ENCODE assay signal across 17 cellular contexts in the genomic region with DNA sequence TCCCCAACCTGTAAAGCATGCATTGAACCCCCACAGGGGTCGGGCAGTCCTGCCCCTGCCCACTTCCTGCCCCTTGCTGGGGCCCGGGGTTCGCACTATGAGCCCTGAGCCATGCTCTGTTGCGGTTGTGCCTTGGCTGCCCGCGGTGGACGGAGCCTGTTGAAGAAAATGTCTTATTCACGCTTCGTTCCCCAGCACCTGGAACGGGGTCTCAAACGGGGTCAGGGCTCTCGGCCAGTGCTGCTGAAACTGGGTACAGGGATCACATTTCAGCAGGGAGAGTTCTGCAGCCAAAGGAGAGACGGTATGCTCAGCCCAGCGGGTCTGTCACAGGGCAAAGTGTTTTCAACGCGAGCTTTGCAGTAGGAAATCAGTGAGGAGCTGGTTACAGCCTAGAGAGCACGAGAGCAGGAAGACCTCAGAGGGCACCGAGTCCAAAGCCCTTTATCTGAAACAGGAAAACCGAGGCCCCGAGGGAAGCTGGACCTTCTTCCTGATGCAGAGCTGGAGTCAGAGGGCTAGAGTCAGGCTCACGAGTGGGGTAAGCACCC. TPM values are rescaled to one million over a fixed set of nuclear protein-coding genes. Genes with fewer than 3 reads are reported as not detected.
DNase-seq lines count a peak whose midpoint lies in the region; ATAC-seq, FAIRE-seq and TF ChIP-seq lines count a peak whose summit lies in the region.
"Had no signal": no experiment of that assay in that cellular context is flagged by ENCODE, and none has a peak within 500 bp of the region (broad histone marks: within the 10 kb centered on the region; RNA-seq: fewer than 3 reads in every experiment).

No MANE protein-coding gene starts in this region.

- TF ChIP-seq CTCF in bronchial epithelial cell (IDR thresholded peaks at IDR 0.05; ENCODE audit: insufficient read depth, low read length, severe bottlenecking) (no peak), mesothelial cell of epicardium (IDR thresholded peaks at IDR 0.05; ENCODE audit: unreplicated experiment) (no peak)

- peaks cover 12% of the 10 kb centered on the region for H3K4me1 Mint-ChIP-seq in activated CD8-positive, alpha-beta memory T cell treated with anti-CD3 and anti-CD28 coated beads, Interleukin-2, amount 10 ng/mL, durations not matched to agents 7 days and 5 days
- peaks cover 31 to 32% of the 10 kb centered on the region in 2 donors for H3K4me1 Mint-ChIP-seq in immature natural killer cell
- H3K4me1 Mint-ChIP-seq in mesothelial cell of epicardium, result peaks cover 14% of the 10 kb centered on the region

- peak; percentile 7 for FAIRE-seq in bronchial epithelial cell (lab: Jason Lieb, UNC)
- FAIRE-seq: A549 had no signal

- H3K9me3 Mint-ChIP-seq in activated CD8-positive, alpha-beta memory T cell treated with anti-CD3 and anti-CD28 coated beads, Interleukin-2, amount 10 ng/mL, durations not matched to agents 7 days and 5 days (ENCODE audit: low read depth), result no peaks in the 10 kb centered on the region
- H3K9me3 Mint-ChIP-seq in immature natural killer cell, result peaks cover 0 to 3% (median 0%) of the 10 kb centered on the region in 6 donors
- peaks cover 4% of the 10 kb centered on the region for H3K9me3 Mint-ChIP-seq in mesothelial cell of epicardium

- DNase-seq in activated CD8-positive, alpha-beta memory T cell treated with anti-CD3 and anti-CD28 coated beads, Interleukin-2, amount 10 ng/mL, durations not matched to agents 7 days and 5 days, result no peak
- no peak for DNase-seq in activated CD8-positive, alpha-beta memory T cell treated with anti-CD3 and anti-CD28 coated beads, Interleukin-2, amount 50 U/mL, for 4 hours
- DNase-seq in bronchial epithelial cell (ENCODE audit: low read depth) (no peak), immature natural killer cell (no peak), sciatic nerve (ENCODE audit: low spot score) (no peak), NCI-H69 (lab: John Stamatoyannopoulos, UW) (no peak), mesothelial cell of epicardium (ENCODE audit: low spot score in 2 of 2, unreplicated experiment in 2 of 2) (no peak)
- no peak for DNase-seq in NK-92 treated with Interleukin-12 subunit alpha and Interleukin-12 subunit beta, amount 100 ng/mL, for 24 hours (lab: John Stamatoyannopoulos, UW)
- DNase-seq: activated CD4-positive, alpha-beta T cell treated with anti-CD3 and anti-CD28 coated beads for 36 hours; activated effector memory CD4-positive, alpha-beta T cell treated with anti-CD3 and anti-CD28 coated beads, Interleukin-2, amount 50 U/mL, for 16 hours; DMS153; NCI-H1436 treated with DMSO at 0.1 percent for 48 hours; NCI-H774 had no signal

- CTCF ChIA-PET in activated CD8-positive, alpha-beta memory T cell treated with anti-CD3 and anti-CD28 coated beads, Interleukin-2, amount 10 ng/mL, durations not matched to agents 7 days and 5 days (lab: Charles Lee), result interaction anchor here (1.1 to 8.5 kb wide), 6 partner anchors 46 to 225 kb away, joined by 3 to 170 read pairs (median 6); a partner anchor contains a TSS

- H3K4me3 Mint-ChIP-seq in activated CD8-positive, alpha-beta memory T cell treated with anti-CD3 and anti-CD28 coated beads, Interleukin-2, amount 10 ng/mL, durations not matched to agents 7 days and 5 days, result no peak overlapping the region
- H3K4me3 Mint-ChIP-seq in immature natural killer cell (peak overlapping the region; percentile 40 to 84 (median 72)), mesothelial cell of epicardium (no peak overlapping the region)
- H3K4me3 Mint-ChIP-seq: activated CD4-positive, alpha-beta T cell treated with anti-CD3 and anti-CD28 coated beads for 36 hours had no signal

- intact Hi-C loops in sciatic nerve (cut with DNase I), result loop anchor here (5.0 kb wide), 1 partner anchor 179 kb away; no protein-coding TSS in a partner anchor

- H3K36me3 ChIP-seq in bronchial epithelial cell (ENCODE audit: control insufficient read depth, insufficient read depth, low read length), result no peaks in the 10 kb centered on the region
- H3K36me3 ChIP-seq: HAP-1 had no signal

- peaks cover 3% of the 10 kb centered on the region for H3K27me3 ChIP-seq in bronchial epithelial cell (ENCODE audit: control insufficient read depth, insufficient read depth, low read length)
- H3K27me3 ChIP-seq: tibial nerve had no signal

- H3K27ac Mint-ChIP-seq in activated CD8-positive, alpha-beta memory T cell treated with anti-CD3 and anti-CD28 coated beads, Interleukin-2, amount 10 ng/mL, durations not matched to agents 7 days and 5 days, result peak overlapping the region; percentile 3
- peak overlapping the region in 3 of 6 donors; percentile 38 to 73 (median 46) for H3K27ac Mint-ChIP-seq in immature natural killer cell
- H3K27ac Mint-ChIP-seq in mesothelial cell of epicardium, result no peak overlapping the region
- H3K27ac Mint-ChIP-seq: activated CD4-positive, alpha-beta T cell treated with anti-CD3 and anti-CD28 coated beads for 36 hours had no signal

- no peaks in the 10 kb centered on the region for H3K27me3 Mint-ChIP-seq in activated CD8-positive, alpha-beta memory T cell treated with anti-CD3 and anti-CD28 coated beads, Interleukin-2, amount 10 ng/mL, durations not matched to agents 7 days and 5 days
- peaks cover 0 to 3% (median 0%) of the 10 kb centered on the region in 3 donors for H3K27me3 Mint-ChIP-seq in immature natural killer cell (ENCODE audit: low read depth in 3 of 3)
- no peaks in the 10 kb centered on the region for H3K27me3 Mint-ChIP-seq in mesothelial cell of epicardium (ENCODE audit: low read depth)
- H3K27me3 Mint-ChIP-seq: activated CD4-positive, alpha-beta T cell treated with anti-CD3 and anti-CD28 coated beads for 36 hours had no signal

- H3K4me3 ChIP-seq in bronchial epithelial cell (ENCODE audit: low read depth, low read length), result no peak overlapping the region
- H3K4me3 ChIP-seq: A549, HAP-1, SK-N-MC, tibial nerve had no signal

- no peak for ATAC-seq in activated CD8-positive, alpha-beta memory T cell treated with anti-CD3 and anti-CD28 coated beads, Interleukin-2, amount 10 ng/mL, durations not matched to agents 7 days and 5 days
- ATAC-seq in sciatic nerve, result peak; percentile 61
- ATAC-seq: activated CD4-positive, alpha-beta T cell treated with anti-CD3 and anti-CD28 coated beads for 36 hours had no signal

- no peaks in the 10 kb centered on the region for H3K36me3 Mint-ChIP-seq in activated CD8-positive, alpha-beta memory T cell treated with anti-CD3 and anti-CD28 coated beads, Interleukin-2, amount 10 ng/mL, durations not matched to agents 7 days and 5 days
- H3K36me3 Mint-ChIP-seq in immature natural killer cell (peaks cover 0 to 4% (median 4%) of the 10 kb centered on the region in 3 donors), mesothelial cell of epicardium (peaks cover 2% of the 10 kb centered on the region)

RNA-seq across cellular contexts. Expression of a gene that starts 46.3 kb away (rescaled TPM):
- total RNA-seq in activated CD8-positive, alpha-beta memory T cell treated with anti-CD3 and anti-CD28 coated beads, Interleukin-2, amount 10 ng/mL, durations not matched to agents 7 days and 5 days, result 1 to 10 TPM; 5.8 to 5.9 TPM
- total RNA-seq in bronchial epithelial cell, result 6.8 and 16.1 TPM in 2 replicates
- 1 to 10 TPM in 1 of 3 donors, under 1 TPM in 1, not detected in 1; 0.32 to 1.2 TPM for polyA plus RNA-seq in immature natural killer cell
- total RNA-seq in sciatic nerve, result 64.5 TPM
- 75.4 to 82.4 TPM (median 79.1 TPM) in 3 replicates for total RNA-seq in mesothelial cell of epicardium

Comparison
In these comparisons a context has a peak if more than half of its experiments do, and no peak if none do; other contexts are left out.
1. H3K4me3 Mint-ChIP-seq: peak in immature natural killer cell (5 of 5); none in activated CD8-positive, alpha-beta memory T cell treated with anti-CD3 and anti-CD28 coated beads, Interleukin-2, amount 10 ng/mL, durations not matched to agents 7 days and 5 days (single experiment) and mesothelial cell of epicardium (single experiment).